ENCODE assay signal across 8 cellular contexts in the genomic region with DNA sequence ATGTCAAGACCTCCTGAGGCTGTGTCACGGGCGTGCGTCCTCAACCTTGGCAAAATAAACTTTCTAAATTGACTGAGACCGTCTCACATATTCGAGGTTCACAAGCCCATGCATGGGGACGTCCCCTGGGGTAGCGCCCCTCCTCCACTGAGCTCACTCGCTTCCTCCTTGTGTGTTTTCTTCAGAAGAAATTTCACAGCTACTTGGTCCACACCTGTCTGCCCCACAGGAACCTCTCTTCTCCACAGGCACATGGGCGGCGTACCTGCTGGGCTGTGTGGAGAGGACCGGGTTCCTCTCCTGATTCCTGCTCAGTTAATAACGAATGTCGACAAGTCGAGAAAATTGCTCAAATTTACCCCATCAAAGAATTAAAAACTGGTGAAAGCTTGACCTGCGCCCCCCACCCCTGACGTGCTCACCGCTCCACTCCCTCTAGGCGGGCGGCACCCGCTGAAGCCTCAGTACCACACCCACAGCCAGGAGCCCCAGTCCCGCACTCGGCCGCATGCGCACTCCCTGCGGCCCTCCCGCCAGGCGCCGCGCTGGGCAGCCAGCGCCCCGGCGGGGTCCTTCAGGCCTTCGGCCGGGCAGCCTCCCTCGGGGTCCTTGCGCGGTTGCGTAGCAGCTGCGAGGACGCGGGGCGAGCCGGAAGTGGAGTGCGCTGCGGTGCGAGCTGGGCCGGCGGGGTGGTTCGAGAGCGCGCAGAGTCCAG. TPM values are rescaled to one million over a fixed set of nuclear protein-coding genes. Genes with fewer than 3 reads are reported as not detected.
DNase-seq lines count a peak whose midpoint lies in the region; ATAC-seq lines count a peak whose summit lies in the region.
"Not testable (repeated sequence)": the region's sequence is repeated elsewhere in the genome, so short reads cannot be mapped to it uniquely, and the experiment has no call there.

A gene (plus strand): TSS at position 651 of the 715 bp plus-strand sequence. CDS start 1,341 bp downstream, outside the sequence.

- ATAC-seq in CD4-positive, CD25-positive, alpha-beta regulatory T cell (ENCODE audit: low read depth in 2 of 2), result peak; percentile 95 to 97
- ATAC-seq in GM19468 (IDR thresholded peaks at IDR 0.05; ENCODE audit: extremely low read depth, unreplicated experiment), result peak; percentile 86
- peak; percentile 98 for ATAC-seq in HG03432 (IDR thresholded peaks at IDR 0.05; ENCODE audit: unreplicated experiment)
- peak; percentile 93 to 97 (median 95) for ATAC-seq in T-cell (replicated peaks in 1 of 4)
- ATAC-seq in activated naive CD8-positive, alpha-beta T cell treated with anti-CD3 and anti-CD28 coated beads, Interleukin-2, amount 10 ng/mL, durations not matched to agents 7 days and 5 days (ENCODE audit: low read depth), result peak; percentile 96
- peak; percentile 99 for ATAC-seq in natural killer cell treated with Interleukin-12 subunit alpha and Interleukin-12 subunit beta and Interleukin-15 and Interleukin-18, amount 100 ng/mL, for 72 hours

- not testable (repeated sequence) for H3K36me3 ChIP-seq in CD4-positive, CD25-positive, alpha-beta regulatory T cell (ENCODE audit: control insufficient read depth, insufficient read depth, low read length)

- not testable (repeated sequence) for H3K27me3 ChIP-seq in CD4-positive, CD25-positive, alpha-beta regulatory T cell (ENCODE audit: control insufficient read depth, insufficient read depth, low read length)

- peak; percentile 79 to 91 (median 85) for DNase-seq in CD4-positive, CD25-positive, alpha-beta regulatory T cell
- peak; percentile 68 to 91 (median 80) for DNase-seq in T-cell
- DNase-seq in activated naive CD8-positive, alpha-beta T cell treated with anti-CD3 and anti-CD28 coated beads, Interleukin-2, amount 10 ng/mL, durations not matched to agents 7 days and 5 days, result peak; percentile 94
- DNase-seq in germinal center (ENCODE audit: low spot score), result peak; percentile 77
- DNase-seq in natural killer cell treated with Interleukin-12 subunit alpha and Interleukin-12 subunit beta and Interleukin-15 and Interleukin-18, amount 100 ng/mL, for 72 hours (ENCODE audit: low spot score), result peak; percentile 92
- peak; percentile 71 to 81 for DNase-seq in stimulated activated CD8-positive, alpha-beta memory T cell treated with anti-CD3 and anti-CD28 coated beads, Interleukin-15, amount 100 ng/mL, for 48 hours (ENCODE audit: low read depth in 2 of 2)

- peak within 1 kb of the TSS; percentile 64 to 92 (median 86) for H3K27ac Mint-ChIP-seq in CD4-positive, CD25-positive, alpha-beta regulatory T cell
- H3K27ac Mint-ChIP-seq in T-cell, result peak within 1 kb of the TSS; percentile 83 to 89
- H3K27ac Mint-ChIP-seq in activated naive CD8-positive, alpha-beta T cell treated with anti-CD3 and anti-CD28 coated beads, Interleukin-2, amount 10 ng/mL, durations not matched to agents 7 days and 5 days, result peak within 1 kb of the TSS; percentile 90
- peak within 1 kb of the TSS; percentile 68 to 89 for H3K27ac Mint-ChIP-seq in natural killer cell treated with Interleukin-12 subunit alpha and Interleukin-12 subunit beta and Interleukin-15 and Interleukin-18, amount 100 ng/mL, for 72 hours

- not testable (repeated sequence) for H3K36me3 Mint-ChIP-seq in CD4-positive, CD25-positive, alpha-beta regulatory T cell; T-cell; activated naive CD8-positive, alpha-beta T cell treated with anti-CD3 and anti-CD28 coated beads, Interleukin-2, amount 10 ng/mL, durations not matched to agents 7 days and 5 days; natural killer cell treated with Interleukin-12 subunit alpha and Interleukin-12 subunit beta and Interleukin-15 and Interleukin-18, amount 100 ng/mL, for 72 hours

- not testable (repeated sequence) for H3K27me3 Mint-ChIP-seq in CD4-positive, CD25-positive, alpha-beta regulatory T cell; T-cell; activated naive CD8-positive, alpha-beta T cell treated with anti-CD3 and anti-CD28 coated beads, Interleukin-2, amount 10 ng/mL, durations not matched to agents 7 days and 5 days; natural killer cell treated with Interleukin-12 subunit alpha and Interleukin-12 subunit beta and Interleukin-15 and Interleukin-18, amount 100 ng/mL, for 72 hours

- POLR2A ChIA-PET in T-cell (lab: Charles Lee); activated naive CD8-positive, alpha-beta T cell treated with anti-CD3 and anti-CD28 coated beads, Interleukin-2, amount 10 ng/mL, durations not matched to agents 7 days and 5 days (lab: Charles Lee): not testable (repeated sequence)

- H3K9me3 ChIP-seq in CD4-positive, CD25-positive, alpha-beta regulatory T cell (ENCODE audit: control insufficient read depth in 2 of 2, low read length in 2 of 2), result not testable (repeated sequence)

- H3K4me3 ChIP-seq in CD4-positive, CD25-positive, alpha-beta regulatory T cell (ENCODE audit: low read depth, low read length), result peak within 1 kb of the TSS; percentile 57

- H3K4me3 Mint-ChIP-seq in CD4-positive, CD25-positive, alpha-beta regulatory T cell, result peak within 1 kb of the TSS; percentile 81 to 92 (median 88)
- H3K4me3 Mint-ChIP-seq in T-cell, result peak within 1 kb of the TSS; percentile 82 to 88 (median 84)
- H3K4me3 Mint-ChIP-seq in activated naive CD8-positive, alpha-beta T cell treated with anti-CD3 and anti-CD28 coated beads, Interleukin-2, amount 10 ng/mL, durations not matched to agents 7 days and 5 days, result peak within 1 kb of the TSS; percentile 96
- peak within 1 kb of the TSS; percentile 92 for H3K4me3 Mint-ChIP-seq in natural killer cell treated with Interleukin-12 subunit alpha and Interleukin-12 subunit beta and Interleukin-15 and Interleukin-18, amount 100 ng/mL, for 72 hours

- H3K27ac ChIP-seq in CD4-positive, CD25-positive, alpha-beta regulatory T cell (ENCODE audit: insufficient read depth, low read length, poor library complexity, severe bottlenecking), result peak within 1 kb of the TSS; percentile 65

- peaks cover 0 to 16% (median under 1%) of the 10 kb centered on the region in 4 donors for H3K4me1 Mint-ChIP-seq in CD4-positive, CD25-positive, alpha-beta regulatory T cell
- H3K4me1 Mint-ChIP-seq in T-cell, result peaks cover 9 to 19% (median 14%) of the 10 kb centered on the region in 3 donors
- H3K4me1 Mint-ChIP-seq in activated naive CD8-positive, alpha-beta T cell treated with anti-CD3 and anti-CD28 coated beads, Interleukin-2, amount 10 ng/mL, durations not matched to agents 7 days and 5 days; natural killer cell treated with Interleukin-12 subunit alpha and Interleukin-12 subunit beta and Interleukin-15 and Interleukin-18, amount 100 ng/mL, for 72 hours (ENCODE audit: low read depth in 2 of 2): not testable (repeated sequence)

- H3K4me1 ChIP-seq in CD4-positive, CD25-positive, alpha-beta regulatory T cell (ENCODE audit: control insufficient read depth, insufficient read depth, low read length, poor library complexity, severe bottlenecking), result not testable (repeated sequence)

- CTCF ChIA-PET in T-cell (lab: Charles Lee), result not testable (repeated sequence)

- H3K9me3 Mint-ChIP-seq in CD4-positive, CD25-positive, alpha-beta regulatory T cell; T-cell; activated naive CD8-positive, alpha-beta T cell treated with anti-CD3 and anti-CD28 coated beads, Interleukin-2, amount 10 ng/mL, durations not matched to agents 7 days and 5 days; natural killer cell treated with Interleukin-12 subunit alpha and Interleukin-12 subunit beta and Interleukin-15 and Interleukin-18, amount 100 ng/mL, for 72 hours: not testable (repeated sequence)

RNA-seq across cellular contexts. Expression of the gene that starts here (rescaled TPM):
- total RNA-seq in CD4-positive, CD25-positive, alpha-beta regulatory T cell, result 22.5 TPM
- polyA plus RNA-seq in CD4-positive, CD25-positive, alpha-beta regulatory T cell, result 10 to 100 TPM in 1 of 4 donors, 1 to 10 TPM in 3; 5.9 to 11.4 (median 7.1) TPM
- 10 to 100 TPM; 28.5 to 52.0 (median 41.1) TPM for total RNA-seq in T-cell
- 10 to 100 TPM; 23.9 to 27.4 TPM for total RNA-seq in activated naive CD8-positive, alpha-beta T cell treated with anti-CD3 and anti-CD28 coated beads, Interleukin-2, amount 10 ng/mL, durations not matched to agents 7 days and 5 days
- total RNA-seq in natural killer cell treated with Interleukin-12 subunit alpha and Interleukin-12 subunit beta and Interleukin-15 and Interleukin-18, amount 100 ng/mL, for 72 hours, result 10 to 100 TPM in 1 of 2 donors, 1 to 10 TPM in 1; 9.5 to 11.1 TPM

Comparison
In these comparisons a context has a peak if more than half of its experiments do, and no peak if none do; other contexts are left out.
1. Peak in every context shown above with its lines: DNase-seq, ATAC-seq, H3K4me3 ChIP-seq and H3K27ac ChIP-seq.